Comparison of ENCODE assay signal across 10 cellular contexts in genomic region chr5:172887735-172888134, GRCh38. TPM values are rescaled to one million over a fixed set of nuclear protein-coding genes. Genes with fewer than 3 reads are reported as not detected.
DNase-seq lines count a peak whose midpoint lies in the region; ATAC-seq and TF ChIP-seq lines count a peak whose summit lies in the region.
"Had no signal": no experiment of that assay in that cellular context is flagged by ENCODE, and none has a peak within 500 bp of the region (broad histone marks: within the 10 kb centered on the region; RNA-seq: fewer than 3 reads in every experiment).

No MANE protein-coding gene starts in this region.

- in situ Hi-C loops in G401 (cut with HindIII; ENCODE audit: low sequenced_read_pairs), result no loop called here

- H3K9me3 Mint-ChIP-seq in nephron, result no peaks in the 10 kb centered on the region
- no peaks in the 10 kb centered on the region for H3K9me3 Mint-ChIP-seq in activated CD8-positive, alpha-beta memory T cell treated with anti-CD3 and anti-CD28 coated beads, Interleukin-2, amount 10 ng/mL, durations not matched to agents 7 days and 5 days (ENCODE audit: low read depth)

- H3K27ac Mint-ChIP-seq in nephron, result peak overlapping the region; percentile 94 to 99 (median 96)
- H3K27ac Mint-ChIP-seq in activated CD8-positive, alpha-beta memory T cell treated with anti-CD3 and anti-CD28 coated beads, Interleukin-2, amount 10 ng/mL, durations not matched to agents 7 days and 5 days, result no peak overlapping the region

- H3K4me1 ChIP-seq in thoracic aorta (ENCODE audit: control insufficient read depth in 1 of 2, low read depth in 2 of 2), result peaks cover 29 to 85% of the 10 kb centered on the region in 2 donors

- peaks cover 48% of the 10 kb centered on the region for H3K36me3 Mint-ChIP-seq in nephron (ENCODE audit: low read depth)
- H3K36me3 Mint-ChIP-seq in activated CD8-positive, alpha-beta memory T cell treated with anti-CD3 and anti-CD28 coated beads, Interleukin-2, amount 10 ng/mL, durations not matched to agents 7 days and 5 days, result peaks cover 8% of the 10 kb centered on the region

- ATAC-seq in thoracic aorta (ENCODE audit: insufficient number of reproducible peaks, low FRiP score, low read depth), result no peak
- no peak for ATAC-seq in activated CD8-positive, alpha-beta memory T cell treated with anti-CD3 and anti-CD28 coated beads, Interleukin-2, amount 10 ng/mL, durations not matched to agents 7 days and 5 days
- ATAC-seq in GM18868 (IDR thresholded peaks at IDR 0.05; ENCODE audit: unreplicated experiment), result no peak

- no peaks in the 10 kb centered on the region for H3K27me3 Mint-ChIP-seq in nephron (ENCODE audit: low read depth)
- H3K27me3 Mint-ChIP-seq in activated CD8-positive, alpha-beta memory T cell treated with anti-CD3 and anti-CD28 coated beads, Interleukin-2, amount 10 ng/mL, durations not matched to agents 7 days and 5 days, result no peaks in the 10 kb centered on the region

- H3K4me1 Mint-ChIP-seq in nephron, result peaks cover 29% of the 10 kb centered on the region
- H3K4me1 Mint-ChIP-seq in activated CD8-positive, alpha-beta memory T cell treated with anti-CD3 and anti-CD28 coated beads, Interleukin-2, amount 10 ng/mL, durations not matched to agents 7 days and 5 days, result no peaks in the 10 kb centered on the region

- H3K27ac ChIP-seq in thoracic aorta, result peak overlapping the region; percentile 94 to 99

- H3K4me3 ChIP-seq in fibroblast of pulmonary artery (replicated peaks; ENCODE audit: low read depth, low read length), result peak overlapping the region; percentile 18
- H3K4me3 ChIP-seq in thoracic aorta, result peak overlapping the region; percentile 31

- DNase-seq in UCSD-AML1 (lab: John Stamatoyannopoulos, UW; ENCODE audit: unreplicated experiment), result peak; percentile 31
- DNase-seq in fibroblast of pulmonary artery (ENCODE audit: low read depth), result peak; percentile 98
- DNase-seq in thoracic aorta (ENCODE audit: low spot score), result no peak
- no peak for DNase-seq in hippocampal formation (lab: John Stamatoyannopoulos, UW)
- no peak for DNase-seq in G401 (ENCODE audit: low spot score)
- no peak for DNase-seq in activated CD8-positive, alpha-beta memory T cell treated with anti-CD3 and anti-CD28 coated beads, Interleukin-2, amount 10 ng/mL, durations not matched to agents 7 days and 5 days
- DNase-seq: activated CD4-positive, alpha-beta T cell treated with anti-CD3 and anti-CD28 coated beads, Interleukin-2, amount 50 U/mL, for 48 hours; stimulated activated naive CD4-positive, alpha-beta T cell treated with Interleukin-2 at 50 U/mL for 16 hours had no signal

- no peaks in the 10 kb centered on the region for H3K36me3 ChIP-seq in thoracic aorta

- TF ChIP-seq CTCF in fibroblast of pulmonary artery (IDR thresholded peaks at IDR 0.05; ENCODE audit: low read length, missing control alignments), result no peak
- no peak for TF ChIP-seq CTCF in nephron (IDR thresholded peaks at IDR 0.05; ENCODE audit: unreplicated experiment in 3 of 3)
- TF ChIP-seq CTCF in thoracic aorta (IDR thresholded peaks at IDR 0.05), result no peak

- H3K27me3 ChIP-seq in thoracic aorta (replicated peaks; ENCODE audit: insufficient read depth), result no peaks in the 10 kb centered on the region

- CTCF ChIA-PET in activated CD8-positive, alpha-beta memory T cell treated with anti-CD3 and anti-CD28 coated beads, Interleukin-2, amount 10 ng/mL, durations not matched to agents 7 days and 5 days (lab: Charles Lee), result no interaction called here

- H3K9me3 ChIP-seq in thoracic aorta, result no peaks in the 10 kb centered on the region

- H3K4me3 Mint-ChIP-seq in nephron, result peak overlapping the region; percentile 1 to 15 (median 5)
- H3K4me3 Mint-ChIP-seq in activated CD8-positive, alpha-beta memory T cell treated with anti-CD3 and anti-CD28 coated beads, Interleukin-2, amount 10 ng/mL, durations not matched to agents 7 days and 5 days, result no peak overlapping the region

RNA-seq across cellular contexts. Expression of gene ERGIC1, which starts 53.7 kb away (rescaled TPM):
- total RNA-seq in thoracic aorta, result 100 to 1,000 TPM; 141 to 230 TPM
- total RNA-seq in G401 (2014; rRNA removed; shearing (Covaris generic)), result 21.3 and 28.7 TPM in 2 replicates
- 10 to 100 TPM; 30.9 to 34.7 TPM for total RNA-seq in activated CD8-positive, alpha-beta memory T cell treated with anti-CD3 and anti-CD28 coated beads, Interleukin-2, amount 10 ng/mL, durations not matched to agents 7 days and 5 days

Comparison
In these comparisons a context has a peak if more than half of its experiments do, and no peak if none do; other contexts are left out.
1. DNase-seq: peak in UCSD-AML1 (single experiment) and fibroblast of pulmonary artery (single experiment); none in thoracic aorta (single experiment), hippocampal formation (0 of 2), G401 (single experiment) and activated CD8-positive, alpha-beta memory T cell treated with anti-CD3 and anti-CD28 coated beads, Interleukin-2, amount 10 ng/mL, durations not matched to agents 7 days and 5 days (single experiment).